In genomic region chr11:70507466-70508230, GRCh38 we compare ENCODE assay signal across 18 cellular contexts.
"Had no signal": no experiment of that assay in that cellular context is flagged by ENCODE, and none has a peak within 500 bp of the region (broad histone marks: within the 10 kb centered on the region; RNA-seq: fewer than 3 reads in every experiment).

No MANE protein-coding gene starts in this region.

- H3K36me3 ChIP-seq: prostate gland, tibial nerve, vagina had no signal

- H3K4me3 ChIP-seq: hepatocyte, prostate gland, tibial nerve, vagina had no signal

- DNase-seq: activated CD8-positive, alpha-beta memory T cell treated with anti-CD3 and anti-CD28 coated beads for 24 hours; activated CD8-positive, alpha-beta memory T cell treated with anti-CD3 and anti-CD28 coated beads, Interleukin-2, amount 50 U/mL, for 48 hours; activated effector memory CD4-positive, alpha-beta T cell treated with anti-CD3 and anti-CD28 coated beads, Interleukin-2, amount 50 U/mL, for 16 hours; activated T-cell treated with anti-CD3 and anti-CD28 coated beads, Interleukin-2, amount 50 U/mL, for 72 hours; effector memory CD8-positive, alpha-beta T cell; foreskin fibroblast; left colon; stimulated activated CD4-positive, alpha-beta T cell treated with anti-CD3 and anti-CD28 coated beads, Interleukin-12 subunit alpha, Interleukin-12 subunit beta, amount 100 ng/mL, for 4 hours; stimulated activated CD4-positive, alpha-beta T cell treated with anti-CD3 and anti-CD28 coated beads, Interleukin-1b, Interleukin-23, amount 100 ng/mL, for 48 hours; stimulated activated naive CD4-positive, alpha-beta T cell treated with Interleukin-2 at 50 U/mL for 16 hours; substantia nigra had no signal

- H3K4me1 ChIP-seq: prostate gland, tibial nerve, vagina had no signal

- H2AFZ ChIP-seq: hepatocyte had no signal

- H3K9me3 ChIP-seq: prostate gland, vagina had no signal

- H3K27me3 ChIP-seq: hepatocyte, tibial nerve, vagina had no signal

- H3K4me3 Mint-ChIP-seq: activated naive CD4-positive, alpha-beta T cell treated with anti-CD3 and anti-CD28 coated beads, Interleukin-2, amount 50 U/mL, for 24 hours; activated T-cell treated with anti-CD3 and anti-CD28 coated beads, Interleukin-2, amount 50 U/mL, for 72 hours; effector memory CD8-positive, alpha-beta T cell; T-helper 1 cell treated with Interleukin-12 subunit alpha and Interleukin-12 subunit beta and Interleukin-4 antibody, amounts not matched to agents 30 μg/mL and 1 μg/mL, for 36 hours had no signal

- H3K4me1 Mint-ChIP-seq: activated naive CD4-positive, alpha-beta T cell treated with anti-CD3 and anti-CD28 coated beads, Interleukin-2, amount 50 U/mL, for 24 hours had no signal

- H3K27ac ChIP-seq: hepatocyte, prostate gland, tibial nerve, vagina had no signal

- H3K4me2 ChIP-seq: hepatocyte had no signal

- H3K27ac Mint-ChIP-seq: activated naive CD4-positive, alpha-beta T cell treated with anti-CD3 and anti-CD28 coated beads, Interleukin-2, amount 50 U/mL, for 24 hours; activated T-cell treated with anti-CD3 and anti-CD28 coated beads, Interleukin-2, amount 50 U/mL, for 72 hours; effector memory CD8-positive, alpha-beta T cell; T-helper 1 cell treated with Interleukin-12 subunit alpha and Interleukin-12 subunit beta and Interleukin-4 antibody, amounts not matched to agents 30 μg/mL and 1 μg/mL, for 36 hours had no signal

- H3K36me3 Mint-ChIP-seq: activated naive CD4-positive, alpha-beta T cell treated with anti-CD3 and anti-CD28 coated beads, Interleukin-2, amount 50 U/mL, for 24 hours had no signal

- ATAC-seq: activated CD4-positive, CD25-positive, alpha-beta regulatory T cell treated with anti-CD3 and anti-CD28 coated beads, Interleukin-2, amount 50 U/mL, for 24 hours; activated T-cell treated with anti-CD3 and anti-CD28 coated beads, Interleukin-2, amount 50 U/mL, for 72 hours; effector memory CD8-positive, alpha-beta T cell; left colon had no signal
